In genomic region chr7:87876040-87876758, GRCh38 we compare ENCODE assay signal across 1 cellular context.
TF ChIP-seq lines count a peak whose summit lies in the region.

TSS of gene DBF4 (plus strand) at chr7:87876493. CDS start at chr7:87876733, 240 bp downstream.
TSS of gene SLC25A40 (minus strand) at chr7:87876360. CDS start at chr7:87858727, 17,633 bp downstream.

TF ChIP-seq in HEK293, 187 proteins besides CTCF, POLR2A, EP300 and RAD21 (continued from another document and continues in another):
- TF ChIP-seq ZNF645 (tag by site-specific recombination; IDR thresholded peaks at IDR 0.05) (no peak), ZNF132 (tag by site-specific recombination; IDR thresholded peaks at IDR 0.05; ENCODE audit: borderline replicate concordance) (no peak), SCRT2 (tag by site-specific recombination; IDR thresholded peaks at IDR 0.05) (no peak; the same call in 1 of the 2 replicates), ZNF777 (tag by site-specific recombination; IDR thresholded peaks at IDR 0.05; ENCODE audit: borderline replicate concordance) (no peak), ZNF404 (tag by site-specific recombination; IDR thresholded peaks at IDR 0.05) (no peak), ZBTB26 (tag by site-specific recombination; optimal IDR thresholded peaks at IDR 0.05) (peak; percentile 91), ZNF677 (tag by site-specific recombination; IDR thresholded peaks at IDR 0.05) (no peak), REPIN1 (tag by site-specific recombination; IDR thresholded peaks at IDR 0.05; ENCODE audit: low read depth) (no peak), OVOL3 (tag by site-specific recombination; IDR thresholded peaks at IDR 0.05) (no peak), GFI1B (tag by site-specific recombination; IDR thresholded peaks at IDR 0.05) (no peak), ZNF701 (tag by site-specific recombination; IDR thresholded peaks at IDR 0.05) (no peak), ZNF692 (tag by site-specific recombination; IDR thresholded peaks at IDR 0.05) (no peak), ZNF521 (tag by site-specific recombination; IDR thresholded peaks at IDR 0.05) (no peak), ZNF398 (tag by site-specific recombination; IDR thresholded peaks at IDR 0.05) (no peak), ZNF621 (tag by site-specific recombination; IDR thresholded peaks at IDR 0.05) (no peak), ZNF274 (IDR thresholded peaks at IDR 0.05; ENCODE audit: low read length) (no peak), ZNF274 (tag by site-specific recombination; IDR thresholded peaks at IDR 0.05; ENCODE audit: borderline replicate concordance) (no peak), ZNF555 (tag by site-specific recombination; conservative IDR thresholded peaks at IDR 0.05) (no peak), ZNF26 (tag by site-specific recombination; IDR thresholded peaks at IDR 0.05) (no peak), ZNF560 (tag by site-specific recombination; IDR thresholded peaks at IDR 0.05; ENCODE audit: borderline replicate concordance) (no peak), ZNF146 (tag by site-specific recombination; IDR thresholded peaks at IDR 0.05) (no peak), ZNF157 (tag by site-specific recombination; IDR thresholded peaks at IDR 0.05) (no peak), ZNF280C (tag by site-specific recombination; IDR thresholded peaks at IDR 0.05) (no peak), ZNF639 (tag by site-specific recombination; IDR thresholded peaks at IDR 0.05) (no peak), ZNF335 (tag by site-specific recombination; conservative IDR thresholded peaks at IDR 0.05) (no peak), ZNF354C (tag by site-specific recombination; IDR thresholded peaks at IDR 0.05; ENCODE audit: borderline replicate concordance, low read depth) (no peak), ZNF280D (tag by site-specific recombination; IDR thresholded peaks at IDR 0.05) (no peak), ZNF37A (tag by site-specific recombination; IDR thresholded peaks at IDR 0.05) (no peak), KLF1 (tag by site-specific recombination; IDR thresholded peaks at IDR 0.05) (peak; percentile 15; the same call in 1 of the 2 replicates), ZXDB (tag by site-specific recombination; IDR thresholded peaks at IDR 0.05) (no peak), ZNF596 (tag by site-specific recombination; IDR thresholded peaks at IDR 0.05) (0 out of 2 replicates have a peak, but pooled peaks have one; percentile 4), ZBTB10 (tag by site-specific recombination; IDR thresholded peaks at IDR 0.05) (no peak), ZNF837 (tag by site-specific recombination; IDR thresholded peaks at IDR 0.05) (no peak), ZNF843 (tag by site-specific recombination; IDR thresholded peaks at IDR 0.05) (no peak), ZSCAN30 (tag by site-specific recombination; IDR thresholded peaks at IDR 0.05) (peak; percentile 75; the same call in 1 of the 2 replicates), ZBTB1 (tag by site-specific recombination; IDR thresholded peaks at IDR 0.05) (no peak), ZNF449 (tag by site-specific recombination; IDR thresholded peaks at IDR 0.05) (no peak), ZNF114 (tag by site-specific recombination; IDR thresholded peaks at IDR 0.05) (no peak), SP3 (tag by site-specific recombination; IDR thresholded peaks at IDR 0.05) (peak; percentile 69), ZNF433 (tag by site-specific recombination; IDR thresholded peaks at IDR 0.05; ENCODE audit: low read depth) (no peak), AEBP2 (tag by site-specific recombination; IDR thresholded peaks at IDR 0.05; ENCODE audit: borderline replicate concordance) (no peak), ZNF239 (tag by site-specific recombination; IDR thresholded peaks at IDR 0.05) (no peak), ZNF623 (tag by site-specific recombination; IDR thresholded peaks at IDR 0.05) (no peak)
